Comparison of ENCODE assay signal across 26 cellular contexts in genomic region chr1:153936011-153936802, GRCh38. TPM values are rescaled to one million over a fixed set of nuclear protein-coding genes. Genes with fewer than 3 reads are reported as not detected.
A peak's percentile ranks its signal among the peaks of the same experiment; 100 is the strongest.
DNase-seq lines count a peak whose midpoint lies in the region; TF ChIP-seq lines count a peak whose summit lies in the region.
"Had no signal": no experiment of that assay in that cellular context is flagged by ENCODE, and none has a peak within 500 bp of the region (broad histone marks: within the 10 kb centered on the region; RNA-seq: fewer than 3 reads in every experiment).

No MANE protein-coding gene starts in this region.

- POLR2A ChIA-PET in CD4-positive, alpha-beta memory T cell (lab: Charles Lee; ENCODE audit: partially characterized antibody): interaction anchor here (1.7 to 13.0 kb wide), 2 partner anchors 11 to 13 kb away, joined by 7 to 298 read pairs; partner anchors contain the start of gene GATAD2B

- H4K20me1 ChIP-seq in osteoblast (ENCODE audit: insufficient read depth, low read length): no peaks in the 10 kb centered on the region

- H3K36me3 Mint-ChIP-seq in CD4-positive, alpha-beta memory T cell: peaks cover 46 to 74% of the 10 kb centered on the region in 2 donors
- H3K36me3 Mint-ChIP-seq in dendritic cell treated with granulocyte-macrophage colony-stimulating factor and Interleukin-4, amounts not matched to agents 40 ng/mL and 50 ng/mL, for 4 days (ENCODE audit: low read depth): peaks cover 100% of the 10 kb centered on the region

- H3K4me1 ChIP-seq in CD4-positive, alpha-beta memory T cell (ENCODE audit: insufficient read depth, low read length): no peaks in the 10 kb centered on the region
- H3K4me1 ChIP-seq in osteoblast (ENCODE audit: insufficient read depth, low read length) (no peaks in the 10 kb centered on the region), ascending aorta (no peaks in the 10 kb centered on the region)
- H3K4me1 ChIP-seq: esophagus muscularis mucosa, pancreas, right atrium auricular region, SJSA1 had no signal

- no peaks in the 10 kb centered on the region for H3K27me3 ChIP-seq in CD4-positive, alpha-beta memory T cell (ENCODE audit: insufficient read depth, low read length)
- H3K27me3 ChIP-seq in osteoblast (ENCODE audit: insufficient read depth, low read length) (no peaks in the 10 kb centered on the region), ascending aorta (no peaks in the 10 kb centered on the region)
- H3K27me3 ChIP-seq: esophagus muscularis mucosa, left lung, pancreas, right atrium auricular region, SJSA1 had no signal

- no peaks in the 10 kb centered on the region for H3K9me3 ChIP-seq in CD4-positive, alpha-beta memory T cell (ENCODE audit: control insufficient read depth in 1 of 2, low read length in 2 of 2)
- H3K9me3 ChIP-seq in osteoblast (ENCODE audit: low read depth, low read length) (no peaks in the 10 kb centered on the region), ascending aorta (no peaks in the 10 kb centered on the region)
- H3K9me3 ChIP-seq: esophagus muscularis mucosa, left lung, pancreas, right atrium auricular region, SJSA1, thoracic aorta had no signal

- no peaks in the 10 kb centered on the region for H3K79me2 ChIP-seq in osteoblast (ENCODE audit: insufficient read depth, low read length)

- peaks cover 86% of the 10 kb centered on the region for H3K36me3 ChIP-seq in CD4-positive, alpha-beta memory T cell (ENCODE audit: insufficient read depth, low read length)
- H3K36me3 ChIP-seq in osteoblast (ENCODE audit: insufficient read depth, low read length) (peaks cover 52% of the 10 kb centered on the region), ascending aorta (peaks cover 77 to 89% of the 10 kb centered on the region in 2 donors)

- intact Hi-C loops in CD4-positive, alpha-beta memory T cell (cut with micrococcal nuclease): no loop called here
- intact Hi-C loops in dendritic cell treated with granulocyte-macrophage colony-stimulating factor and Interleukin-4, amounts not matched to agents 40 ng/mL and 50 ng/mL, for 4 days (cut with micrococcal nuclease): no loop called here
- intact Hi-C loops in ascending aorta (cut with DNase I): no loop called here

- CTCF ChIA-PET in CD4-positive, alpha-beta memory T cell (lab: Charles Lee; ENCODE audit: partially characterized antibody): interaction anchor here (1.7 kb wide), 1 partner anchor 10 kb away, joined by 5 read pairs; the partner anchor contains the start of gene DENND4B

- TF ChIP-seq CTCF in osteoblast (IDR thresholded peaks at IDR 0.05; ENCODE audit: extremely low read depth, low read depth, low read length) (no peak), ascending aorta (IDR thresholded peaks at IDR 0.05) (no peak)

- peak overlapping the region in 5 of 7 donors; percentile 34 to 51 (median 46) for H3K27ac Mint-ChIP-seq in CD4-positive, alpha-beta memory T cell
- H3K27ac Mint-ChIP-seq in dendritic cell treated with granulocyte-macrophage colony-stimulating factor and Interleukin-4, amounts not matched to agents 40 ng/mL and 50 ng/mL, for 4 days: peak overlapping the region; percentile 16
- H3K27ac Mint-ChIP-seq: activated CD4-positive, alpha-beta T cell treated with anti-CD3 and anti-CD28 coated beads, Interleukin-2, amount 10 ng/mL, durations not matched to agents 24 days and 14 days; activated T-helper 17 cell treated with anti-CD3 and anti-CD28 coated beads, Interleukin-2, amount 50 U/mL, for 72 hours had no signal

- no peaks in the 10 kb centered on the region for H3K9me3 Mint-ChIP-seq in CD4-positive, alpha-beta memory T cell
- H3K9me3 Mint-ChIP-seq in dendritic cell treated with granulocyte-macrophage colony-stimulating factor and Interleukin-4, amounts not matched to agents 40 ng/mL and 50 ng/mL, for 4 days: no peaks in the 10 kb centered on the region
- H3K9me3 Mint-ChIP-seq: activated CD4-positive, alpha-beta T cell treated with anti-CD3 and anti-CD28 coated beads, Interleukin-2, amount 10 ng/mL, durations not matched to agents 24 days and 14 days; activated T-helper 17 cell treated with anti-CD3 and anti-CD28 coated beads, Interleukin-2, amount 50 U/mL, for 72 hours; CD8-positive, alpha-beta T cell; effector memory CD8-positive, alpha-beta T cell; naive B cell had no signal

- DNase-seq in CD4-positive, alpha-beta memory T cell: no peak
- peak; percentile 43 for DNase-seq in NCI-H1694 (lab: John Stamatoyannopoulos, UW)
- DNase-seq in osteoblast (ENCODE audit: insufficient read length, low spot score, missing footprints): peak; percentile 68
- DNase-seq in foreskin melanocyte: no peak
- no peak for DNase-seq in HuH-7 (ENCODE audit: low spot score)
- DNase-seq in ascending aorta (ENCODE audit: low spot score in 2 of 2): no peak
- DNase-seq: activated CD4-positive, alpha-beta T cell treated with anti-CD3 and anti-CD28 coated beads, Interleukin-2, amount 10 ng/mL, durations not matched to agents 24 days and 14 days; CD8-positive, alpha-beta T cell; DMS153; effector memory CD8-positive, alpha-beta T cell; naive B cell; NCI-H1436; NCI-H526 treated with DMSO at 0.1 percent for 48 hours; stimulated activated CD4-positive, alpha-beta T cell treated with anti-CD3 and anti-CD28 coated beads, Interleukin-4, amount 100 ng/mL, for 24 hours; stimulated activated naive CD4-positive, alpha-beta T cell treated with Interleukin-2 at 50 U/mL for 16 hours had no signal

- H3K4me1 Mint-ChIP-seq in CD4-positive, alpha-beta memory T cell: peaks cover 3 to 16% (median 7%) of the 10 kb centered on the region in 4 donors
- H3K4me1 Mint-ChIP-seq in dendritic cell treated with granulocyte-macrophage colony-stimulating factor and Interleukin-4, amounts not matched to agents 40 ng/mL and 50 ng/mL, for 4 days (ENCODE audit: low read depth): peaks cover 61% of the 10 kb centered on the region
- H3K4me1 Mint-ChIP-seq: brain had no signal

- no peaks in the 10 kb centered on the region for H3K27me3 Mint-ChIP-seq in CD4-positive, alpha-beta memory T cell
- H3K27me3 Mint-ChIP-seq in dendritic cell treated with granulocyte-macrophage colony-stimulating factor and Interleukin-4, amounts not matched to agents 40 ng/mL and 50 ng/mL, for 4 days: no peaks in the 10 kb centered on the region
- H3K27me3 Mint-ChIP-seq: activated CD4-positive, alpha-beta T cell treated with anti-CD3 and anti-CD28 coated beads, Interleukin-2, amount 10 ng/mL, durations not matched to agents 24 days and 14 days; activated T-helper 17 cell treated with anti-CD3 and anti-CD28 coated beads, Interleukin-2, amount 50 U/mL, for 72 hours; brain; effector memory CD8-positive, alpha-beta T cell; naive B cell had no signal

- no peak overlapping the region for H3K27ac ChIP-seq in CD4-positive, alpha-beta memory T cell (ENCODE audit: low read depth, low read length)
- no peak overlapping the region for H3K27ac ChIP-seq in osteoblast (ENCODE audit: low read depth, low read length)
- H3K27ac ChIP-seq in ascending aorta: no peak overlapping the region
- H3K27ac ChIP-seq: esophagus muscularis mucosa, KMS-11, left lung, pancreas, right atrium auricular region, SJSA1, thoracic aorta, VCaP had no signal

- no peak overlapping the region for H3K4me3 Mint-ChIP-seq in CD4-positive, alpha-beta memory T cell
- no peak overlapping the region for H3K4me3 Mint-ChIP-seq in dendritic cell treated with granulocyte-macrophage colony-stimulating factor and Interleukin-4, amounts not matched to agents 40 ng/mL and 50 ng/mL, for 4 days
- H3K4me3 Mint-ChIP-seq: activated CD4-positive, alpha-beta T cell treated with anti-CD3 and anti-CD28 coated beads, Interleukin-2, amount 10 ng/mL, durations not matched to agents 24 days and 14 days; activated T-helper 17 cell treated with anti-CD3 and anti-CD28 coated beads, Interleukin-2, amount 50 U/mL, for 72 hours; brain; CD8-positive, alpha-beta T cell; effector memory CD8-positive, alpha-beta T cell had no signal

- no peak overlapping the region for H3K4me3 ChIP-seq in CD4-positive, alpha-beta memory T cell (ENCODE audit: low read length in 2 of 2)
- H3K4me3 ChIP-seq in osteoblast (ENCODE audit: insufficient read depth, low read length): no peak overlapping the region
- H3K4me3 ChIP-seq in ascending aorta: no peak overlapping the region
- H3K4me3 ChIP-seq: esophagus muscularis mucosa, left lung, pancreas, right atrium auricular region, SJSA1, thoracic aorta had no signal

- H2AFZ ChIP-seq in osteoblast (ENCODE audit: low read length): no peak overlapping the region

- H3K4me2 ChIP-seq in osteoblast (ENCODE audit: insufficient read depth, low read length): no peak overlapping the region
- H3K4me2 ChIP-seq: KMS-11 had no signal

RNA-seq across cellular contexts. Expression of gene DENND4B, which starts 10.3 kb away (rescaled TPM):
- 100 to 1,000 TPM; 211 to 216 TPM for total RNA-seq in CD4-positive, alpha-beta memory T cell
- polyA plus RNA-seq in CD4-positive, alpha-beta memory T cell: 10 to 100 TPM in 1 of 2 donors, 1 to 10 TPM in 1; 6.9 to 34.0 TPM
- total RNA-seq in osteoblast (26.8 and 27.5 TPM in 2 replicates), ascending aorta (80.0 TPM)

RNA-seq across cellular contexts. Expression of gene GATAD2B, which starts 13.4 kb away (rescaled TPM):
- 100 to 1,000 TPM in 1 of 2 experiments, 10 to 100 TPM in 1; 97.0 to 104 TPM for total RNA-seq in CD4-positive, alpha-beta memory T cell
- 1 to 10 TPM; 1.8 to 5.7 TPM for polyA plus RNA-seq in CD4-positive, alpha-beta memory T cell
- total RNA-seq in osteoblast (9.7 and 11.6 TPM in 2 replicates), ascending aorta (9.5 TPM)

RNA-seq across cellular contexts. Expression of gene CRTC2, which starts 22.2 kb away (rescaled TPM):
- total RNA-seq in CD4-positive, alpha-beta memory T cell: 100 to 1,000 TPM; 112 to 113 TPM
- 10 to 100 TPM; 12.3 to 54.3 TPM for polyA plus RNA-seq in CD4-positive, alpha-beta memory T cell
- total RNA-seq in osteoblast (4.7 and 6.8 TPM in 2 replicates), ascending aorta (10.1 TPM)

RNA-seq across cellular contexts. Expression of gene SLC39A1, which starts 27.1 kb away (rescaled TPM):
- total RNA-seq in CD4-positive, alpha-beta memory T cell: 10 to 100 TPM; 21.6 to 21.9 TPM
- polyA plus RNA-seq in CD4-positive, alpha-beta memory T cell: 10 to 100 TPM; 36.3 to 47.3 TPM
- total RNA-seq in osteoblast: 96.3 and 99.0 TPM in 2 replicates
- 86.3 TPM for total RNA-seq in ascending aorta

RNA-seq across cellular contexts. Expression of gene CREB3L4, which starts 31.5 kb away (rescaled TPM):
- 1 to 10 TPM; 7.4 to 9.8 TPM for total RNA-seq in CD4-positive, alpha-beta memory T cell
- polyA plus RNA-seq in CD4-positive, alpha-beta memory T cell: 1 to 10 TPM; 1.2 to 5.2 TPM
- total RNA-seq in osteoblast (7.2 and 8.8 TPM in 2 replicates), ascending aorta (6.3 TPM)

Comparison
In these comparisons a context has a peak if more than half of its experiments do, and no peak if none do; other contexts are left out.
1. DNase-seq: peak in NCI-H1694 (single experiment) and osteoblast (single experiment); none in CD4-positive, alpha-beta memory T cell (0 of 5), foreskin melanocyte (single experiment), HuH-7 (single experiment) and ascending aorta (0 of 2).
2. RNA of gene CRTC2, which starts 22.2 kb away (total RNA-seq): 112 to 113 TPM in CD4-positive, alpha-beta memory T cell; 10.1 TPM in ascending aorta (single experiment) and 4.7 to 6.8 TPM in osteoblast; every median in the first group is over 10 times any median in the second.